Comparison of ENCODE assay signal across 2 cellular contexts in genomic region chr14:32230181-32230580, GRCh38.
TF ChIP-seq lines count a peak whose summit lies in the region.

No MANE protein-coding gene starts in this region.

TF ChIP-seq in IMR-90, 13 proteins besides CTCF, POLR2A, EP300 and RAD21:
- TF ChIP-seq RCOR1 (IDR thresholded peaks at IDR 0.05; ENCODE audit: insufficient replicate concordance, low read length) (no peak), MAZ (IDR thresholded peaks at IDR 0.05; ENCODE audit: borderline replicate concordance, low read depth, low read length) (no peak), ELK1 (IDR thresholded peaks at IDR 0.05; ENCODE audit: borderline replicate concordance, low read depth, low read length) (no peak), USF2 (IDR thresholded peaks at IDR 0.05; ENCODE audit: low read depth, low read length) (no peak), CEBPB (IDR thresholded peaks at IDR 0.05; ENCODE audit: low read depth, low read length) (no peak), FOS (IDR thresholded peaks at IDR 0.05; ENCODE audit: low read depth, low read length) (no peak), RFX5 (IDR thresholded peaks at IDR 0.05; ENCODE audit: low read depth, low read length) (no peak), MAFK (IDR thresholded peaks at IDR 0.05; ENCODE audit: low read depth, low read length) (no peak), NFE2L2 (IDR thresholded peaks at IDR 0.05; ENCODE audit: low read depth, low read length) (no peak), BHLHE40 (IDR thresholded peaks at IDR 0.05; ENCODE audit: low read depth, low read length) (no peak), SMC3 (IDR thresholded peaks at IDR 0.05; ENCODE audit: low read depth, low read length) (no peak), CHD1 (IDR thresholded peaks at IDR 0.05; ENCODE audit: low read depth, low read length) (no peak), MXI1 (IDR thresholded peaks at IDR 0.05; ENCODE audit: borderline replicate concordance, low read depth, low read length) (no peak)
TF ChIP-seq in IMR-90: peak in this region for 0.

TF ChIP-seq in HepG2, 621 proteins besides CTCF, POLR2A, EP300 and RAD21:
- TF ChIP-seq ZNF781 (CRISPR knock-in tag; IDR thresholded peaks at IDR 0.05; ENCODE audit: borderline replicate concordance, not compliant biosample characterization) (no peak), MAFK (conservative IDR thresholded peaks at IDR 0.05 in 1 of 2, IDR thresholded peaks at IDR 0.05 in 1 of 2; ENCODE audit: low read length in 2 of 2) (peak in 1 of 2 experiments; percentile 24; a peak in 1 of 4 replicates), STAG1 (CRISPR knock-in tag; IDR thresholded peaks at IDR 0.05) (peak; percentile 20; the same call in 1 of the 2 replicates)
